ENCODE assay signal across 26 cellular contexts in the genomic region with DNA sequence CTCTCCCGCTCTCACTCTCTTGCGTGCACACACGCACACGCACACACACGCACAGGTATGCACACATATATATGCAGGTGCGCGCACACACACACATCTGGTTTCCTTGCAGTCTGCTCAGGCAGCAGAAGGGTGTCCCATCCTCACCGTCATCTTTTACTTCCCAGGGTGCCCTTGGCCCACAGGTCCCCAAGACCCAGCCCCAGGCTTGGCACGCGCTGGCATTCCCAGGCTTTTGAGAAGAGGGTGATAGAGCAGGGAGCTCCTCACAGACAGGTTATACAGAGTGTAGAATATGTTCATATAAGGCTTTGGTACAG. TPM values are rescaled to one million over a fixed set of nuclear protein-coding genes. Genes with fewer than 3 reads are reported as not detected.
DNase-seq lines count a peak whose midpoint lies in the region; ATAC-seq and TF ChIP-seq lines count a peak whose summit lies in the region.
"Had no signal": no experiment of that assay in that cellular context is flagged by ENCODE, and none has a peak within 500 bp of the region (broad histone marks: within the 10 kb centered on the region; RNA-seq: fewer than 3 reads in every experiment).

No MANE protein-coding gene starts in this region.

- no peak overlapping the region for H3K4ac ChIP-seq in H9 (ENCODE audit: low read depth, low read length)

- H3K27me3 ChIP-seq in H9 (ENCODE audit: insufficient read depth, low read length), result no peaks in the 10 kb centered on the region
- H3K27me3 ChIP-seq in testis, result no peaks in the 10 kb centered on the region
- no peaks in the 10 kb centered on the region for H3K27me3 ChIP-seq in gastroesophageal sphincter
- no peaks in the 10 kb centered on the region for H3K27me3 ChIP-seq in MG63

- no peak overlapping the region for H2BK15ac ChIP-seq in H9 (ENCODE audit: low read depth, low read length)

- H3K27ac Mint-ChIP-seq in activated CD4-positive, alpha-beta T cell treated with anti-CD3 and anti-CD28 coated beads, Interleukin-2, amount 10 ng/mL, durations not matched to agents 7 days and 5 days, result no peak overlapping the region
- H3K27ac Mint-ChIP-seq in activated CD4-positive, alpha-beta T cell treated with anti-CD3 and anti-CD28 coated beads, Interleukin-2, amount 10 ng/mL, durations not matched to agents 24 days and 14 days, result no peak overlapping the region
- no peak overlapping the region for H3K27ac Mint-ChIP-seq in H9
- H3K27ac Mint-ChIP-seq in activated T-cell treated with anti-CD3 and anti-CD28 coated beads, Interleukin-2, amount 50 U/mL, for 24 hours, result no peak overlapping the region

- H3K23me2 ChIP-seq in H9 (ENCODE audit: insufficient read length, low read depth, low read length, poor library complexity, severe bottlenecking), result peaks cover 4% of the 10 kb centered on the region

- H3K9me3 ChIP-seq in H9 (ENCODE audit: control insufficient read depth, low read depth, low read length), result no peaks in the 10 kb centered on the region
- H3K9me3 ChIP-seq in testis, result no peaks in the 10 kb centered on the region
- H3K9me3 ChIP-seq in gastroesophageal sphincter, result no peaks in the 10 kb centered on the region
- H3K9me3 ChIP-seq in MG63, result no peaks in the 10 kb centered on the region

- no peak overlapping the region for H2BK12ac ChIP-seq in H9 (ENCODE audit: insufficient read length, low read depth, low read length)

- H2BK5ac ChIP-seq in H9 (ENCODE audit: insufficient read length, low read length), result no peak overlapping the region

- no peak overlapping the region for H3K18ac ChIP-seq in H9 (ENCODE audit: insufficient read length, low read depth, low read length)

- no peaks in the 10 kb centered on the region for H3K9me3 Mint-ChIP-seq in activated CD4-positive, alpha-beta T cell treated with anti-CD3 and anti-CD28 coated beads, Interleukin-2, amount 10 ng/mL, durations not matched to agents 7 days and 5 days
- H3K9me3 Mint-ChIP-seq in activated CD4-positive, alpha-beta T cell treated with anti-CD3 and anti-CD28 coated beads, Interleukin-2, amount 10 ng/mL, durations not matched to agents 24 days and 14 days, result no peaks in the 10 kb centered on the region
- no peaks in the 10 kb centered on the region for H3K9me3 Mint-ChIP-seq in H9
- no peaks in the 10 kb centered on the region for H3K9me3 Mint-ChIP-seq in activated T-cell treated with anti-CD3 and anti-CD28 coated beads, Interleukin-2, amount 50 U/mL, for 24 hours

- H3K79me1 ChIP-seq in H9 (ENCODE audit: insufficient read depth, low read depth, low read length, poor library complexity, severe bottlenecking), result no peaks in the 10 kb centered on the region

- CTCF ChIA-PET in activated CD4-positive, alpha-beta T cell treated with anti-CD3 and anti-CD28 coated beads, Interleukin-2, amount 10 ng/mL, durations not matched to agents 7 days and 5 days (lab: Charles Lee), result interaction anchor here (0.6 kb wide), 1 partner anchor 31 kb away, joined by 3 read pairs; no protein-coding TSS in a partner anchor

- H3K4me1 ChIP-seq in H9 (ENCODE audit: insufficient read depth, low read length) (peaks cover 6% of the 10 kb centered on the region; the same call in 1 of the 2 replicates), testis (no peaks in the 10 kb centered on the region), gastroesophageal sphincter (peaks cover 0 to 14% (median 5%) of the 10 kb centered on the region in 3 donors)

- no peak for ATAC-seq in left lobe of liver
- no peak for ATAC-seq in gastroesophageal sphincter
- ATAC-seq: PC-3 had no signal

- H4K8ac ChIP-seq in H9 (replicated peaks; ENCODE audit: insufficient read length, low read depth, low read length), result no peak overlapping the region

- H3K4me1 Mint-ChIP-seq in activated CD4-positive, alpha-beta T cell treated with anti-CD3 and anti-CD28 coated beads, Interleukin-2, amount 10 ng/mL, durations not matched to agents 7 days and 5 days, result peaks cover 5% of the 10 kb centered on the region
- H3K4me1 Mint-ChIP-seq in activated CD4-positive, alpha-beta T cell treated with anti-CD3 and anti-CD28 coated beads, Interleukin-2, amount 10 ng/mL, durations not matched to agents 24 days and 14 days, result peaks cover 3% of the 10 kb centered on the region
- peaks cover 36 to 39% of the 10 kb centered on the region in 2 experiments for H3K4me1 Mint-ChIP-seq in H9
- H3K4me1 Mint-ChIP-seq in activated T-cell treated with anti-CD3 and anti-CD28 coated beads, Interleukin-2, amount 50 U/mL, for 24 hours (ENCODE audit: low read depth), result peaks cover 1% of the 10 kb centered on the region

- H2BK20ac ChIP-seq in H9 (ENCODE audit: low read depth, low read length, poor library complexity, severe bottlenecking), result no peak overlapping the region

- POLR2A ChIA-PET in activated CD4-positive, alpha-beta T cell treated with anti-CD3 and anti-CD28 coated beads, Interleukin-2, amount 10 ng/mL, durations not matched to agents 7 days and 5 days (lab: Charles Lee), result no interaction called here

- H2AFZ ChIP-seq in H9 (ENCODE audit: low read length), result no peak overlapping the region

- H3K27me3 Mint-ChIP-seq in activated CD4-positive, alpha-beta T cell treated with anti-CD3 and anti-CD28 coated beads, Interleukin-2, amount 10 ng/mL, durations not matched to agents 7 days and 5 days, result no peaks in the 10 kb centered on the region
- no peaks in the 10 kb centered on the region for H3K27me3 Mint-ChIP-seq in activated CD4-positive, alpha-beta T cell treated with anti-CD3 and anti-CD28 coated beads, Interleukin-2, amount 10 ng/mL, durations not matched to agents 24 days and 14 days
- H3K27me3 Mint-ChIP-seq in H9 (ENCODE audit: low read depth), result peaks cover 4% of the 10 kb centered on the region; the same call in 1 of the 2 replicates
- H3K27me3 Mint-ChIP-seq in activated T-cell treated with anti-CD3 and anti-CD28 coated beads, Interleukin-2, amount 50 U/mL, for 24 hours, result no peaks in the 10 kb centered on the region

- WGBS in H9 (ENCODE audit: extremely low coverage, insufficient read length, low lambda C conversion rate), result no CpG with 5 or more reads among the region's 10 CpGs
- 90% methylated on average over 10 of the region's 10 CpGs for WGBS in testis, 2 donors
- WGBS in gastroesophageal sphincter (ENCODE audit: low coverage in 1 of 2), 2 donors, result 87 to 93% methylated on average over 9 of the region's 10 CpGs

- H3K36me3 Mint-ChIP-seq in activated CD4-positive, alpha-beta T cell treated with anti-CD3 and anti-CD28 coated beads, Interleukin-2, amount 10 ng/mL, durations not matched to agents 7 days and 5 days (ENCODE audit: low read depth), result peaks cover 24% of the 10 kb centered on the region
- H3K36me3 Mint-ChIP-seq in activated CD4-positive, alpha-beta T cell treated with anti-CD3 and anti-CD28 coated beads, Interleukin-2, amount 10 ng/mL, durations not matched to agents 24 days and 14 days (ENCODE audit: low read depth), result peaks cover 19% of the 10 kb centered on the region
- H3K36me3 Mint-ChIP-seq in H9 (ENCODE audit: insufficient read depth in 1 of 3, low read depth in 3 of 3), result peaks cover 0 to 6% (median 6%) of the 10 kb centered on the region in 3 experiments; a peak in 6 of 7 replicates
- H3K36me3 Mint-ChIP-seq in activated T-cell treated with anti-CD3 and anti-CD28 coated beads, Interleukin-2, amount 50 U/mL, for 24 hours (ENCODE audit: low read depth), result peaks cover 17% of the 10 kb centered on the region

- no peak for TF ChIP-seq POLR2A in testis (IDR thresholded peaks at IDR 0.05)
- no peak for TF ChIP-seq POLR2A in gastroesophageal sphincter (IDR thresholded peaks at IDR 0.05)

- no peak overlapping the region for H3K4me3 Mint-ChIP-seq in activated CD4-positive, alpha-beta T cell treated with anti-CD3 and anti-CD28 coated beads, Interleukin-2, amount 10 ng/mL, durations not matched to agents 7 days and 5 days
- H3K4me3 Mint-ChIP-seq in activated CD4-positive, alpha-beta T cell treated with anti-CD3 and anti-CD28 coated beads, Interleukin-2, amount 10 ng/mL, durations not matched to agents 24 days and 14 days, result no peak overlapping the region
- no peak overlapping the region for H3K4me3 Mint-ChIP-seq in H9
- no peak overlapping the region for H3K4me3 Mint-ChIP-seq in activated T-cell treated with anti-CD3 and anti-CD28 coated beads, Interleukin-2, amount 50 U/mL, for 24 hours

- H3K23ac ChIP-seq in H9 (ENCODE audit: insufficient read length, low read depth, low read length), result no peak overlapping the region

- TF ChIP-seq CTCF in H9 (conservative IDR thresholded peaks at IDR 0.05), result no peak
- no peak for TF ChIP-seq CTCF in testis (IDR thresholded peaks at IDR 0.05)
- no peak for TF ChIP-seq CTCF in gastroesophageal sphincter (IDR thresholded peaks at IDR 0.05)

- no peak for TF ChIP-seq EP300 in gastroesophageal sphincter (IDR thresholded peaks at IDR 0.05)

- no peak overlapping the region for H2AK5ac ChIP-seq in H9 (ENCODE audit: insufficient read length, low read length)

- no peak overlapping the region for H3K56ac ChIP-seq in H9 (ENCODE audit: insufficient read length, low read depth, low read length)

- no peak overlapping the region for H3K4me3 ChIP-seq in testis
- no peak overlapping the region for H3K4me3 ChIP-seq in gastroesophageal sphincter
- H3K4me3 ChIP-seq in MG63, result no peak overlapping the region

- H3K4me2 ChIP-seq in H9 (ENCODE audit: insufficient read depth, insufficient read length, low read length), result no peak overlapping the region

- H3K36me3 ChIP-seq in testis (ENCODE audit: low read depth, missing control alignments), result no peaks in the 10 kb centered on the region
- H3K36me3 ChIP-seq in gastroesophageal sphincter, result peaks cover 0 to 51% of the 10 kb centered on the region in 2 donors
- no peaks in the 10 kb centered on the region for H3K36me3 ChIP-seq in MG63

- H4K91ac ChIP-seq in H9 (ENCODE audit: insufficient read length, low read depth, low read length), result no peak overlapping the region

- H3K27ac ChIP-seq in H9 (ENCODE audit: insufficient read length, low read depth, low read length) (no peak overlapping the region), testis (no peak overlapping the region), gastroesophageal sphincter (no peak overlapping the region)

- intact Hi-C loops in activated CD4-positive, alpha-beta T cell treated with anti-CD3 and anti-CD28 coated beads, Interleukin-2, amount 10 ng/mL, durations not matched to agents 24 days and 14 days (cut with micrococcal nuclease), result no loop called here
- intact Hi-C loops in testis (cut with DNase I; ENCODE audit: low total_unique reads), result no loop called here

- H4K20me1 ChIP-seq in H9 (ENCODE audit: control insufficient read depth, insufficient read depth, insufficient read length), result no peaks in the 10 kb centered on the region

- no peak overlapping the region for H2BK120ac ChIP-seq in H9 (ENCODE audit: low read depth, low read length, poor library complexity, severe bottlenecking)

- H3K14ac ChIP-seq in H9 (ENCODE audit: insufficient read depth, low read length), result no peak overlapping the region

- H3T11ph ChIP-seq in H9 (ENCODE audit: low read length), result no peak overlapping the region

- no peak overlapping the region for H4K5ac ChIP-seq in H9 (ENCODE audit: insufficient read length, low read depth, low read length)

- H3K9ac ChIP-seq in H9 (ENCODE audit: extremely low read depth, insufficient read length, low read length), result no peak overlapping the region

- no peaks in the 10 kb centered on the region for H3K79me2 ChIP-seq in H9 (ENCODE audit: insufficient read depth, low read length)

- DNase-seq in activated CD4-positive, alpha-beta T cell treated with anti-CD3 and anti-CD28 coated beads, Interleukin-2, amount 10 ng/mL, durations not matched to agents 7 days and 5 days, result peak; percentile 5
- no peak for DNase-seq in activated CD4-positive, alpha-beta T cell treated with anti-CD3 and anti-CD28 coated beads, Interleukin-2, amount 10 ng/mL, durations not matched to agents 24 days and 14 days
- DNase-seq in H9 (peak; percentile 19), left lobe of liver (ENCODE audit: low spot score) (peak; percentile 6), testis (peak; percentile 10), MG63 (no peak)
- DNase-seq in activated T-cell treated with anti-CD3 and anti-CD28 coated beads, Interleukin-2, amount 50 U/mL, for 24 hours, result no peak
- DNase-seq: AML-193, EL, GF-D8, HCEC 1CT, Kasumi-1, MM.1S, NCI-H1048, NCI-H1436, NCI-H187 treated with DMSO at 0.1 percent for 48 hours, NCI-H2107, NCI-H446 treated with DMSO at 0.1 percent for 48 hours, NCI-H526 treated with DMSO at 0.1 percent for 48 hours, PC-3, Right ventricle myocardium superior had no signal

RNA-seq across cellular contexts. Expression of a gene that starts 52.0 kb away (rescaled TPM):
- not detected for total RNA-seq in activated CD4-positive, alpha-beta T cell treated with anti-CD3 and anti-CD28 coated beads, Interleukin-2, amount 10 ng/mL, durations not matched to agents 7 days and 5 days
- total RNA-seq in activated CD4-positive, alpha-beta T cell treated with anti-CD3 and anti-CD28 coated beads, Interleukin-2, amount 10 ng/mL, durations not matched to agents 24 days and 14 days, result not detected in 2 replicates
- total RNA-seq in H9 (2021), result not detected in 2 replicates
- total RNA-seq in left lobe of liver, result not detected
- total RNA-seq in testis, result 100 to 1,000 TPM in 1 of 2 donors, 10 to 100 TPM in 1; 43.4 to 154 TPM
- 142 TPM for polyA plus RNA-seq in testis (ENCODE audit: insufficient read depth, low read depth, low replicate concordance)
- total RNA-seq in gastroesophageal sphincter, result not detected
- not detected in 2 replicates for total RNA-seq in MG63 (2014; rRNA removed; shearing (Covaris generic); ENCODE audit: low replicate concordance)
- total RNA-seq: A172, PC-3, Right ventricle myocardium superior, RPMI7951, SK-MEL-5 had no signal
- polyA plus RNA-seq: AG04450 had no signal

RNA-seq across cellular contexts. Expression of a gene that starts 59.5 kb away (rescaled TPM):
- 100 to 1,000 TPM; 130 to 142 TPM for total RNA-seq in activated CD4-positive, alpha-beta T cell treated with anti-CD3 and anti-CD28 coated beads, Interleukin-2, amount 10 ng/mL, durations not matched to agents 7 days and 5 days
- 90.5 and 91.8 TPM in 2 replicates for total RNA-seq in activated CD4-positive, alpha-beta T cell treated with anti-CD3 and anti-CD28 coated beads, Interleukin-2, amount 10 ng/mL, durations not matched to agents 24 days and 14 days
- 25.7 and 26.3 TPM in 2 replicates for total RNA-seq in H9 (2021)
- 0.13 TPM for total RNA-seq in left lobe of liver
- 100 to 1,000 TPM in 1 of 2 donors, 10 to 100 TPM in 1; 71.9 to 119 TPM for total RNA-seq in testis
- polyA plus RNA-seq in testis (ENCODE audit: insufficient read depth, low read depth, low replicate concordance), result 16.8 TPM
- total RNA-seq in gastroesophageal sphincter, result 100 to 1,000 TPM in 1 of 4 donors, 10 to 100 TPM in 3; 24.1 to 120 (median 43.3) TPM
- 0.12 and 0.43 TPM in 2 replicates for total RNA-seq in MG63 (2014; rRNA removed; shearing (Covaris generic); ENCODE audit: low replicate concordance)
- polyA plus RNA-seq: AG04450 had no signal

Comparison
In these comparisons a context has a peak if more than half of its experiments do, and no peak if none do; other contexts are left out.
1. DNase-seq: peak in activated CD4-positive, alpha-beta T cell treated with anti-CD3 and anti-CD28 coated beads, Interleukin-2, amount 10 ng/mL, durations not matched to agents 7 days and 5 days (single experiment), H9 (single experiment), left lobe of liver (single experiment) and testis (single experiment); none in activated CD4-positive, alpha-beta T cell treated with anti-CD3 and anti-CD28 coated beads, Interleukin-2, amount 10 ng/mL, durations not matched to agents 24 days and 14 days (single experiment), activated T-cell treated with anti-CD3 and anti-CD28 coated beads, Interleukin-2, amount 50 U/mL, for 24 hours (single experiment) and MG63 (single experiment).
2. RNA of a gene that starts 52.0 kb away (total RNA-seq): 43.4 to 154 TPM in testis; not detected in activated CD4-positive, alpha-beta T cell treated with anti-CD3 and anti-CD28 coated beads, Interleukin-2, amount 10 ng/mL, durations not matched to agents 7 days and 5 days, not detected in activated CD4-positive, alpha-beta T cell treated with anti-CD3 and anti-CD28 coated beads, Interleukin-2, amount 10 ng/mL, durations not matched to agents 24 days and 14 days, not detected in H9, not detected in left lobe of liver (single experiment), not detected in gastroesophageal sphincter and not detected in MG63; every median in the first group is over 10 times any median in the second.
3. RNA of a gene that starts 59.5 kb away (total RNA-seq): 130 to 142 TPM in activated CD4-positive, alpha-beta T cell treated with anti-CD3 and anti-CD28 coated beads, Interleukin-2, amount 10 ng/mL, durations not matched to agents 7 days and 5 days, 71.9 to 119 TPM in testis, 90.5 to 91.8 TPM in activated CD4-positive, alpha-beta T cell treated with anti-CD3 and anti-CD28 coated beads, Interleukin-2, amount 10 ng/mL, durations not matched to agents 24 days and 14 days, 24.1 to 120 TPM in gastroesophageal sphincter and 25.7 to 26.3 TPM in H9; 0.12 to 0.43 TPM in MG63 and 0.13 TPM in left lobe of liver (single experiment); every median in the first group is over 10 times any median in the second.